33 cellular contexts compared by ENCODE assay signal in the genomic region with DNA sequence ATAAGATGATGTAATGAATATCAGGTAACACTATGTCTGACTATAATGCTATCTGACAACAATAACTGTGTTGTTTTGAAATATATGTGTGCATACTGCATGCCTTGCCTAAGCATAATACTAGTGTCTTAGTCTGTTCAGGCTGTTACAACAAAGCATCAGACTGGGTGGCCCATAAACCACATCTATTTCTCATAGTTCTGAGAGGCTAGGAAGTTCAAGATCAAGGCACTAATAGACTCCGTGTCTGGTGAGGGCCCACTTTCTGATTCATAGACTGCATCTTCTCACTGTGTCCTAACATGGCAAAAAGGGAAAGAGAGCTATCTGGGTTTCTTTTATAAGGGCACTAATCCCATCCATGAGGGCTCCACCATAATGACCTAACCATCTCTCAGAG.
"Had no signal": no experiment of that assay in that cellular context is flagged by ENCODE, and none has a peak within 500 bp of the region (broad histone marks: within the 10 kb centered on the region; RNA-seq: fewer than 3 reads in every experiment).

No MANE protein-coding gene starts in this region.

- FAIRE-seq: astrocyte, bronchial epithelial cell had no signal

- H3K4me3 ChIP-seq: adrenal gland, ascending aorta, body of pancreas, breast epithelium, cardiac muscle cell had no signal

- H3K27me3 ChIP-seq: adrenal gland, ascending aorta, body of pancreas, brain microvascular endothelial cell, breast epithelium, cardiac muscle cell had no signal

- H3K27ac ChIP-seq: adrenal gland, ascending aorta, body of pancreas, brain microvascular endothelial cell, breast epithelium, cardiac muscle cell had no signal

- H3K4me1 ChIP-seq: adrenal gland, ascending aorta, body of pancreas, breast epithelium had no signal

- H3K36me3 ChIP-seq: adrenal gland, ascending aorta, brain microvascular endothelial cell, breast epithelium, cardiac muscle cell had no signal

- H3K9me3 ChIP-seq: adrenal gland, ascending aorta, body of pancreas, breast epithelium had no signal

- DNase-seq: activated effector memory CD4-positive, alpha-beta T cell treated with anti-CD3 and anti-CD28 coated beads, Interleukin-2, amount 50 U/mL, for 16 hours; activated effector memory CD4-positive, alpha-beta T cell treated with Interleukin-2 at 50 U/mL for 16 hours; activated gamma-delta T cell; activated gamma-delta T cell treated with Interleukin-2 at 50 U/mL for 16 hours; activated naive CD4-positive, alpha-beta T cell; activated naive CD4-positive, alpha-beta T cell treated with anti-CD3 and anti-CD28 coated beads for 36 hours; activated naive CD4-positive, alpha-beta T cell treated with anti-CD3 and anti-CD28 coated beads, Interleukin-2, amount 10 ng/mL, durations not matched to agents 7 days and 5 days; activated naive CD4-positive, alpha-beta T cell treated with anti-CD3 and anti-CD28 coated beads, Interleukin-2, amount 50 U/mL, for 16 hours; activated naive CD4-positive, alpha-beta T cell treated with Interleukin-2 at 50 U/mL for 16 hours; activated naive CD8-positive, alpha-beta T cell treated with anti-CD3 and anti-CD28 coated beads for 36 hours; activated naive CD8-positive, alpha-beta T cell treated with anti-CD3 and anti-CD28 coated beads, Interleukin-2, amount 10 ng/mL, durations not matched to agents 7 days and 5 days; activated naive CD8-positive, alpha-beta T cell treated with anti-CD3 and anti-CD28 coated beads, Interleukin-2, amount 50 U/mL, for 24 hours; activated T-cell treated with anti-CD3 and anti-CD28 coated beads, Interleukin-2, amount 50 U/mL, for 24 hours; activated T-cell treated with anti-CD3 and anti-CD28 coated beads, Interleukin-2, amount 50 U/mL, for 4 hours; activated T-cell treated with anti-CD3 and anti-CD28 coated beads, Interleukin-2, amount 50 U/mL, for 48 hours; activated T-cell treated with anti-CD3 and anti-CD28 coated beads, Interleukin-2, amount 50 U/mL, for 72 hours; adrenal gland; amniotic stem cell; amygdala; anterior cingulate cortex; aorta; body of pancreas; brain microvascular endothelial cell; caudate nucleus; central memory CD4-positive, alpha-beta T cell; cerebellar nuclear complex had no signal

- ATAC-seq: activated naive CD4-positive, alpha-beta T cell treated with anti-CD3 and anti-CD28 coated beads, Interleukin-2, amount 50 U/mL, for 72 hours; activated naive CD8-positive, alpha-beta T cell treated with anti-CD3 and anti-CD28 coated beads, Interleukin-2, amount 50 U/mL, for 24 hours; activated T-cell treated with anti-CD3 and anti-CD28 coated beads, Interleukin-2, amount 50 U/mL, for 4 hours; activated T-cell treated with anti-CD3 and anti-CD28 coated beads, Interleukin-2, amount 50 U/mL, for 72 hours; activated T-helper 17 cell treated with anti-CD3 and anti-CD28 coated beads, Interleukin-2, amount 50 U/mL, for 72 hours; body of pancreas had no signal
